Comparison of ENCODE assay signal across 20 cellular contexts in the genomic region with DNA sequence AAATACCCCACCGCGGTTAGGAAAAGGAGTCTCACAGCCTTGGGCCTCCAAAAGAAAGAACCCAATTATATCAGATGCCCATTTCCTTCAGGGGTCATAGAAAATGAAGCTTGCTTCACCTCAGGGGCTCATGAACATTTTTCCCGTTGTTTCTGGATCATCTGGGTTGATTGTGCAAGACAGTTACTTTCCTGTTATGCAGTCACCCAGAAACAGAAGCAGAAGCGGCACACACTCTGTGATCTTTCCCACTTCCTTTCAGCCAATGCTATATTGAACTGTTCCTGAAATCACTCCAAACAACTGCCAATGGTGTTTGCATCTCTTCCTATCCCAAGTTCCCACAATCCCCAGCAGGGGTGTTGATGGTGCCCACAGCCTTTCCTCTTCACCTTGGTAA.
DNase-seq lines count a peak whose midpoint lies in the region; ATAC-seq and TF ChIP-seq lines count a peak whose summit lies in the region.
"Had no signal": no experiment of that assay in that cellular context is flagged by ENCODE, and none has a peak within 500 bp of the region (broad histone marks: within the 10 kb centered on the region; RNA-seq: fewer than 3 reads in every experiment).

No MANE protein-coding gene starts in this region.

- H3K9ac ChIP-seq in BLaER1, result no peak overlapping the region

- no peak for TF ChIP-seq POLR2A in NB4 (IDR thresholded peaks at IDR 0.05; ENCODE audit: extremely low read depth, insufficient read length)

- no peak overlapping the region for H3K27ac ChIP-seq in BLaER1
- H3K27ac ChIP-seq: ascending aorta, heart right ventricle, HL-60, suprapubic skin, uterus had no signal

- H3K4me1 ChIP-seq in BLaER1, result peaks cover 9% of the 10 kb centered on the region

- peak; percentile 12 for DNase-seq in NB4 (ENCODE audit: low read depth)
- DNase-seq in dermis microvascular lymphatic vessel endothelial cell (ENCODE audit: low read depth in 2 of 2), result peak; percentile 77 to 96
- DNase-seq in medulla oblongata (ENCODE audit: extremely low spot score), result peak; percentile 48
- no peak for DNase-seq in cerebellar nuclear complex (lab: John Stamatoyannopoulos, UW)
- DNase-seq in GF-D8 (lab: John Stamatoyannopoulos, UW), result no peak
- no peak for DNase-seq in NCI-H1105 treated with DMSO at 0.1 percent for 48 hours (lab: John Stamatoyannopoulos, UW)
- DNase-seq: activated naive CD4-positive, alpha-beta T cell treated with anti-CD3 and anti-CD28 coated beads, Interleukin-2, amount 50 U/mL, for 16 hours; CD8-positive, alpha-beta T cell; DMS153; GOT3; heart right ventricle; NCI-H1092 treated with DMSO at 0.1 percent for 48 hours; NCI-H2081 treated with DMSO at 0.1 percent for 48 hours; uterus had no signal

- no peak overlapping the region for H3K4me3 ChIP-seq in BLaER1
- H3K4me3 ChIP-seq in NB4 (ENCODE audit: low read depth, low read length), result no peak overlapping the region
- H3K4me3 ChIP-seq: ascending aorta, heart right ventricle, K562, suprapubic skin, uterus had no signal

- peak overlapping the region; percentile 46 for H3K4me2 ChIP-seq in BLaER1

- TF ChIP-seq CTCF in NB4 (IDR thresholded peaks at IDR 0.05; ENCODE audit: low read depth, low read length), result no peak

- no peaks in the 10 kb centered on the region for H3K27me3 ChIP-seq in BLaER1
- H3K27me3 ChIP-seq: ascending aorta, heart right ventricle, suprapubic skin, uterus had no signal

- no peaks in the 10 kb centered on the region for H3K9me3 ChIP-seq in BLaER1
- H3K9me3 ChIP-seq: ascending aorta, heart right ventricle, suprapubic skin, uterus had no signal

- no peaks in the 10 kb centered on the region for H3K36me3 ChIP-seq in BLaER1
- H3K36me3 ChIP-seq: ascending aorta, heart right ventricle, suprapubic skin, uterus had no signal

- no peaks in the 10 kb centered on the region for H4K20me1 ChIP-seq in BLaER1

- no peak for ATAC-seq in GM19397 (IDR thresholded peaks at IDR 0.05; ENCODE audit: unreplicated experiment)
- ATAC-seq: CD8-positive, alpha-beta T cell; K562 had no signal

Comparison
In these comparisons a context has a peak if more than half of its experiments do, and no peak if none do; other contexts are left out.
1. DNase-seq: peak in NB4 (single experiment), dermis microvascular lymphatic vessel endothelial cell (2 of 2) and medulla oblongata (single experiment); none in cerebellar nuclear complex (0 of 2), GF-D8 (single experiment) and NCI-H1105 treated with DMSO at 0.1 percent for 48 hours (single experiment).